16 cellular contexts compared by ENCODE assay signal in the genomic region with DNA sequence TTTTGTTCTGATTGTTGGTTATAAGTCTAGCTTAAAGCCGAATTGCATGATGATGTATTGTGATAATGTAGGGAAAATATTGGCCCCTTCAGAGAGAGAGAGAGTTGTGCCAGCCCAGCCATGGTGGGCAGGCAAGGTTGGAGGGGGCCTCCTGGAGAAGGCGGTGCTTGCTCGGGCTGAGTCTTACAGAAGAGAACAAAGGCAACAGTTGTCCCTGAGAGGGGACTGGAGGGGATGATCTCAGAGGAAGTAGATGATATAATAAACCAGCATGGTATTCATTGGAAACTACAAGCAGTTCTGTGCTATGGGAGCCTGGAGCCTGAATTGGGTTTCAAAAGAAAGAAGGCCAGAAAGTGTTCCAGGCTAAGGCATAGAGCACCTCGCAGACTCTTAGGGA.
DNase-seq lines count a peak whose midpoint lies in the region; ATAC-seq lines count a peak whose summit lies in the region.
"Had no signal": no experiment of that assay in that cellular context is flagged by ENCODE, and none has a peak within 500 bp of the region (broad histone marks: within the 10 kb centered on the region; RNA-seq: fewer than 3 reads in every experiment).

No MANE protein-coding gene starts in this region.

- no peak overlapping the region for H3K4me2 ChIP-seq in mesenchymal stem cell (ENCODE audit: low read length, poor library complexity, severe bottlenecking)

- peak; percentile 48 for DNase-seq in Ammon's horn (ENCODE audit: low spot score)
- no peak for DNase-seq in CD8-positive, alpha-beta memory T cell
- no peak for DNase-seq in activated T-helper 1 cell treated with anti-CD3 and anti-CD28 coated beads, Interleukin-12 subunit alpha, Interleukin-12 subunit beta, Interleukin-2, Interleukin-4 antibody, amounts not matched to agents 30 ng/mL and 10 ng/mL and 1 ng/mL, durations not matched to agents 14 hours and 24 hours and 36 hours (ENCODE audit: low spot score)
- no peak for DNase-seq in mesenchymal stem cell
- no peak for DNase-seq in NOMO-1 treated with DMSO at 0.1 percent for 48 hours (lab: John Stamatoyannopoulos, UW; ENCODE audit: unreplicated experiment)
- no peak for DNase-seq in activated T-cell treated with anti-CD3 and anti-CD28 coated beads, Interleukin-2, amount 50 U/mL, for 4 hours
- DNase-seq: BE2C, DMS53, HCEC 1CT, NCI-H446, stomach had no signal

- peak overlapping the region in 1 of 2 experiments; percentile 9 for H3K4ac ChIP-seq in mesenchymal stem cell (ENCODE audit: low read depth in 1 of 2, low read length in 2 of 2)

- peaks cover 19% of the 10 kb centered on the region for H3K4me1 ChIP-seq in CD8-positive, alpha-beta memory T cell (ENCODE audit: insufficient read depth, low read length)
- H3K4me1 ChIP-seq in mesenchymal stem cell (ENCODE audit: control insufficient read depth, insufficient read depth, low read depth, low read length) = peaks cover 16% of the 10 kb centered on the region
- H3K4me1 ChIP-seq: parathyroid adenoma had no signal

- no peak overlapping the region for H2BK15ac ChIP-seq in mesenchymal stem cell (ENCODE audit: low read depth, poor library complexity, severe bottlenecking)

- peak overlapping the region; percentile 1 to 13 for H3K18ac ChIP-seq in mesenchymal stem cell (ENCODE audit: low read depth in 1 of 2, low read length in 2 of 2)

- no peak for ATAC-seq in GM21576 (IDR thresholded peaks at IDR 0.05; ENCODE audit: unreplicated experiment)
- no peak for ATAC-seq in GM19351 (IDR thresholded peaks at IDR 0.05; ENCODE audit: unreplicated experiment)
- no peak for ATAC-seq in activated T-cell treated with anti-CD3 and anti-CD28 coated beads, Interleukin-2, amount 50 U/mL, for 4 hours

- peak overlapping the region in 1 of 7 donors; percentile 10 for H3K4me3 Mint-ChIP-seq in CD8-positive, alpha-beta memory T cell
- H3K4me3 Mint-ChIP-seq in activated T-helper 1 cell treated with anti-CD3 and anti-CD28 coated beads, Interleukin-12 subunit alpha, Interleukin-12 subunit beta, Interleukin-2, Interleukin-4 antibody, amounts not matched to agents 30 ng/mL and 10 ng/mL and 1 ng/mL, durations not matched to agents 14 hours and 24 hours and 36 hours = no peak overlapping the region
- H3K4me3 Mint-ChIP-seq in activated T-cell treated with anti-CD3 and anti-CD28 coated beads, Interleukin-2, amount 50 U/mL, for 4 hours = no peak overlapping the region
- H3K4me3 Mint-ChIP-seq: mesothelial cell of epicardium had no signal

- peaks cover 0 to 10% (median 7%) of the 10 kb centered on the region in 3 donors for H3K36me3 Mint-ChIP-seq in CD8-positive, alpha-beta memory T cell
- H3K36me3 Mint-ChIP-seq in activated T-helper 1 cell treated with anti-CD3 and anti-CD28 coated beads, Interleukin-12 subunit alpha, Interleukin-12 subunit beta, Interleukin-2, Interleukin-4 antibody, amounts not matched to agents 30 ng/mL and 10 ng/mL and 1 ng/mL, durations not matched to agents 14 hours and 24 hours and 36 hours (ENCODE audit: low read depth) = peaks cover 16% of the 10 kb centered on the region
- peaks cover 11% of the 10 kb centered on the region for H3K36me3 Mint-ChIP-seq in activated T-cell treated with anti-CD3 and anti-CD28 coated beads, Interleukin-2, amount 50 U/mL, for 4 hours (ENCODE audit: insufficient read depth)

- H3K27ac Mint-ChIP-seq in CD8-positive, alpha-beta memory T cell = peak overlapping the region in 5 of 8 donors; percentile 2 to 92 (median 25)
- H3K27ac Mint-ChIP-seq in activated T-helper 1 cell treated with anti-CD3 and anti-CD28 coated beads, Interleukin-12 subunit alpha, Interleukin-12 subunit beta, Interleukin-2, Interleukin-4 antibody, amounts not matched to agents 30 ng/mL and 10 ng/mL and 1 ng/mL, durations not matched to agents 14 hours and 24 hours and 36 hours = peak overlapping the region; percentile 49
- H3K27ac Mint-ChIP-seq: mesothelial cell of epicardium had no signal

- no peak overlapping the region for H2BK12ac ChIP-seq in mesenchymal stem cell (ENCODE audit: low read length in 2 of 2)

- H4K91ac ChIP-seq in mesenchymal stem cell (ENCODE audit: low read length) = no peak overlapping the region

- intact Hi-C loops in activated T-helper 1 cell treated with anti-CD3 and anti-CD28 coated beads, Interleukin-12 subunit alpha, Interleukin-12 subunit beta, Interleukin-2, Interleukin-4 antibody, amounts not matched to agents 30 ng/mL and 10 ng/mL and 1 ng/mL, durations not matched to agents 14 hours and 24 hours and 36 hours (cut with micrococcal nuclease) = no loop called here

- no peaks in the 10 kb centered on the region for H3K36me3 ChIP-seq in CD8-positive, alpha-beta memory T cell (ENCODE audit: insufficient read depth, low read length)
- H3K36me3 ChIP-seq in mesenchymal stem cell (ENCODE audit: control insufficient read depth in 1 of 2, insufficient read depth in 2 of 2, low read depth in 1 of 2, low read length in 2 of 2) = no peaks in the 10 kb centered on the region
- H3K36me3 ChIP-seq: BE2C, stomach had no signal

- no peak overlapping the region for H3K27ac ChIP-seq in CD8-positive, alpha-beta memory T cell (ENCODE audit: low read depth, low read length)
- H3K27ac ChIP-seq in mesenchymal stem cell (ENCODE audit: low read length, poor library complexity, severe bottlenecking) = no peak overlapping the region
- H3K27ac ChIP-seq: parathyroid adenoma, SK-N-MC, stomach had no signal

- H3K9ac ChIP-seq in mesenchymal stem cell (ENCODE audit: low read length) = no peak overlapping the region
- H3K9ac ChIP-seq: parathyroid adenoma had no signal

- H2BK5ac ChIP-seq in mesenchymal stem cell (ENCODE audit: low read depth, low read length, poor library complexity, severe bottlenecking) = no peak overlapping the region

- 76% methylated on average over 4 of the region's 4 CpGs for WGBS in mesenchymal stem cell

- H2BK120ac ChIP-seq in mesenchymal stem cell (ENCODE audit: low read depth, low read length) = no peak overlapping the region

- H3K79me1 ChIP-seq in mesenchymal stem cell (replicated peaks; ENCODE audit: low read length, poor library complexity, severe bottlenecking) = peaks cover 26% of the 10 kb centered on the region

- no peaks in the 10 kb centered on the region for H3K27me3 Mint-ChIP-seq in CD8-positive, alpha-beta memory T cell
- no peaks in the 10 kb centered on the region for H3K27me3 Mint-ChIP-seq in activated T-helper 1 cell treated with anti-CD3 and anti-CD28 coated beads, Interleukin-12 subunit alpha, Interleukin-12 subunit beta, Interleukin-2, Interleukin-4 antibody, amounts not matched to agents 30 ng/mL and 10 ng/mL and 1 ng/mL, durations not matched to agents 14 hours and 24 hours and 36 hours (ENCODE audit: insufficient read depth)
- no peaks in the 10 kb centered on the region for H3K27me3 Mint-ChIP-seq in activated T-cell treated with anti-CD3 and anti-CD28 coated beads, Interleukin-2, amount 50 U/mL, for 4 hours (ENCODE audit: low read depth)

- no peak overlapping the region for H3K4me3 ChIP-seq in CD8-positive, alpha-beta memory T cell (ENCODE audit: low read length)
- no peak overlapping the region for H3K4me3 ChIP-seq in mesenchymal stem cell (ENCODE audit: insufficient read depth in 1 of 2, low read depth in 1 of 2, low read length in 2 of 2)
- H3K4me3 ChIP-seq: SK-N-MC, stomach had no signal

- H3K27me3 ChIP-seq in CD8-positive, alpha-beta memory T cell (ENCODE audit: insufficient read depth, low read length, poor library complexity, severe bottlenecking) = no peaks in the 10 kb centered on the region
- H3K27me3 ChIP-seq in mesenchymal stem cell (ENCODE audit: control insufficient read depth in 1 of 2, insufficient read depth in 1 of 2, low read length in 2 of 2) = no peaks in the 10 kb centered on the region
- H3K27me3 ChIP-seq: BE2C, stomach had no signal

- H2AK5ac ChIP-seq in mesenchymal stem cell (ENCODE audit: low read length, severe bottlenecking) = no peak overlapping the region

- H3K23ac ChIP-seq in mesenchymal stem cell (ENCODE audit: low read length in 2 of 2) = no peak overlapping the region

- H4K8ac ChIP-seq in mesenchymal stem cell (ENCODE audit: low read length) = no peak overlapping the region

- H3K4me1 Mint-ChIP-seq in CD8-positive, alpha-beta memory T cell = peaks cover 37 to 46% (median 42%) of the 10 kb centered on the region in 3 donors
- H3K4me1 Mint-ChIP-seq in activated T-helper 1 cell treated with anti-CD3 and anti-CD28 coated beads, Interleukin-12 subunit alpha, Interleukin-12 subunit beta, Interleukin-2, Interleukin-4 antibody, amounts not matched to agents 30 ng/mL and 10 ng/mL and 1 ng/mL, durations not matched to agents 14 hours and 24 hours and 36 hours (ENCODE audit: low read depth) = peaks cover 60% of the 10 kb centered on the region
- peaks cover 41% of the 10 kb centered on the region for H3K4me1 Mint-ChIP-seq in activated T-cell treated with anti-CD3 and anti-CD28 coated beads, Interleukin-2, amount 50 U/mL, for 4 hours (ENCODE audit: low read depth)

- no peak overlapping the region for H2AFZ ChIP-seq in mesenchymal stem cell (ENCODE audit: low read depth, low read length)
- H2AFZ ChIP-seq: parathyroid adenoma had no signal

- H3K9me3 Mint-ChIP-seq in CD8-positive, alpha-beta memory T cell = no peaks in the 10 kb centered on the region
- no peaks in the 10 kb centered on the region for H3K9me3 Mint-ChIP-seq in activated T-helper 1 cell treated with anti-CD3 and anti-CD28 coated beads, Interleukin-12 subunit alpha, Interleukin-12 subunit beta, Interleukin-2, Interleukin-4 antibody, amounts not matched to agents 30 ng/mL and 10 ng/mL and 1 ng/mL, durations not matched to agents 14 hours and 24 hours and 36 hours
- H3K9me3 Mint-ChIP-seq in activated T-cell treated with anti-CD3 and anti-CD28 coated beads, Interleukin-2, amount 50 U/mL, for 4 hours = no peaks in the 10 kb centered on the region

- H3K14ac ChIP-seq in mesenchymal stem cell (ENCODE audit: low read length in 2 of 2) = no peak overlapping the region

- H3K9me3 ChIP-seq in CD8-positive, alpha-beta memory T cell (ENCODE audit: low read length) = no peaks in the 10 kb centered on the region
- no peaks in the 10 kb centered on the region for H3K9me3 ChIP-seq in mesenchymal stem cell (ENCODE audit: control insufficient read depth, low read length)
- H3K9me3 ChIP-seq: BE2C, stomach had no signal

- CTCF ChIA-PET in CD8-positive, alpha-beta memory T cell (lab: Charles Lee) = no interaction called here

- POLR2A ChIA-PET in CD8-positive, alpha-beta memory T cell (lab: Charles Lee) = no interaction called here
